1 cellular context compared by ENCODE assay signal in genomic region chr7:85186521-85187241, GRCh38.
A peak's percentile ranks its signal among the peaks of the same experiment; 100 is the strongest.
TF ChIP-seq lines count a peak whose summit lies in the region.

TSS of gene SEMA3D (minus strand) at chr7:85187056. CDS start at chr7:85121891, 65,165 bp downstream.

TF ChIP-seq in HEK293, 187 proteins besides CTCF, POLR2A, EP300 and RAD21 (continued from another document and continues in another):
- no peak for TF ChIP-seq ZNF26 (tag by site-specific recombination; IDR thresholded peaks at IDR 0.05)
- TF ChIP-seq ZBTB8A (tag by site-specific recombination; IDR thresholded peaks at IDR 0.05), result peak; percentile 44
- TF ChIP-seq ZIC2 (tag by site-specific recombination; IDR thresholded peaks at IDR 0.05), result peak; percentile 56
- 0 out of 2 replicates have a peak, but pooled peaks have one; percentile 9 for TF ChIP-seq KLF1 (tag by site-specific recombination; IDR thresholded peaks at IDR 0.05)
- no peak for TF ChIP-seq ATF2 (tag by site-specific recombination; IDR thresholded peaks at IDR 0.05; ENCODE audit: low read depth)
- TF ChIP-seq PRDM6 (tag by site-specific recombination; IDR thresholded peaks at IDR 0.05), result no peak
- no peak for TF ChIP-seq ZNF24 (tag by site-specific recombination; IDR thresholded peaks at IDR 0.05)
- TF ChIP-seq ZBTB44 (tag by site-specific recombination; IDR thresholded peaks at IDR 0.05), result no peak
- peak; percentile 83 for TF ChIP-seq ZBTB26 (tag by site-specific recombination; optimal IDR thresholded peaks at IDR 0.05)
- TF ChIP-seq IKZF3 (tag by site-specific recombination; IDR thresholded peaks at IDR 0.05), result no peak
- no peak for TF ChIP-seq ZNF18 (tag by site-specific recombination; IDR thresholded peaks at IDR 0.05)
- TF ChIP-seq KLF16 (tag by site-specific recombination; IDR thresholded peaks at IDR 0.05), result no peak
- TF ChIP-seq ZNF280C (tag by site-specific recombination; IDR thresholded peaks at IDR 0.05), result no peak
- no peak for TF ChIP-seq ZNF585B (tag by site-specific recombination; IDR thresholded peaks at IDR 0.05)
- TF ChIP-seq ZNF580 (tag by site-specific recombination; IDR thresholded peaks at IDR 0.05), result no peak
- no peak for TF ChIP-seq ZNF155 (tag by site-specific recombination; IDR thresholded peaks at IDR 0.05)
- TF ChIP-seq PRDM10 (tag by site-specific recombination; IDR thresholded peaks at IDR 0.05), result peak; percentile 54
- no peak for TF ChIP-seq YY2 (tag by site-specific recombination; IDR thresholded peaks at IDR 0.05)
- peak; percentile 37; the same call in 1 of the 2 replicates for TF ChIP-seq ZNF76 (tag by site-specific recombination; IDR thresholded peaks at IDR 0.05; ENCODE audit: borderline replicate concordance, low read depth)
- no peak for TF ChIP-seq KLF17 (tag by site-specific recombination; IDR thresholded peaks at IDR 0.05)
- TF ChIP-seq BCL11A (tag by site-specific recombination; IDR thresholded peaks at IDR 0.05; ENCODE audit: low read depth), result no peak
- TF ChIP-seq ZNF292 (tag by site-specific recombination; IDR thresholded peaks at IDR 0.05; ENCODE audit: borderline replicate concordance, low read depth), result no peak
- no peak for TF ChIP-seq ZFP69B (tag by site-specific recombination; IDR thresholded peaks at IDR 0.05)
- TF ChIP-seq ZBTB21 (tag by site-specific recombination; IDR thresholded peaks at IDR 0.05), result no peak
- no peak for TF ChIP-seq OSR2 (tag by site-specific recombination; IDR thresholded peaks at IDR 0.05)
- no peak for TF ChIP-seq ZNF707 (tag by site-specific recombination; IDR thresholded peaks at IDR 0.05)
- TF ChIP-seq SETDB1 (IDR thresholded peaks at IDR 0.05; ENCODE audit: insufficient read length, low read length), result no peak
- no peak for TF ChIP-seq ZNF394 (tag by site-specific recombination; IDR thresholded peaks at IDR 0.05; ENCODE audit: borderline replicate concordance)
- no peak for TF ChIP-seq ZNF837 (tag by site-specific recombination; IDR thresholded peaks at IDR 0.05)
- TF ChIP-seq KLF10 (tag by site-specific recombination; IDR thresholded peaks at IDR 0.05), result no peak
- no peak for TF ChIP-seq RBAK (tag by site-specific recombination; IDR thresholded peaks at IDR 0.05)
- TF ChIP-seq KLF7 (tag by site-specific recombination; IDR thresholded peaks at IDR 0.05; ENCODE audit: borderline replicate concordance), result no peak
- no peak for TF ChIP-seq ZNF146 (tag by site-specific recombination; IDR thresholded peaks at IDR 0.05)
- TF ChIP-seq GLIS2 (tag by site-specific recombination; IDR thresholded peaks at IDR 0.05), result peak; percentile 66
- TF ChIP-seq ZBTB48 (tag by site-specific recombination; IDR thresholded peaks at IDR 0.05), result peak; percentile 67; the same call in 1 of the 2 replicates
